9 cellular contexts compared by ENCODE assay signal in the genomic region with DNA sequence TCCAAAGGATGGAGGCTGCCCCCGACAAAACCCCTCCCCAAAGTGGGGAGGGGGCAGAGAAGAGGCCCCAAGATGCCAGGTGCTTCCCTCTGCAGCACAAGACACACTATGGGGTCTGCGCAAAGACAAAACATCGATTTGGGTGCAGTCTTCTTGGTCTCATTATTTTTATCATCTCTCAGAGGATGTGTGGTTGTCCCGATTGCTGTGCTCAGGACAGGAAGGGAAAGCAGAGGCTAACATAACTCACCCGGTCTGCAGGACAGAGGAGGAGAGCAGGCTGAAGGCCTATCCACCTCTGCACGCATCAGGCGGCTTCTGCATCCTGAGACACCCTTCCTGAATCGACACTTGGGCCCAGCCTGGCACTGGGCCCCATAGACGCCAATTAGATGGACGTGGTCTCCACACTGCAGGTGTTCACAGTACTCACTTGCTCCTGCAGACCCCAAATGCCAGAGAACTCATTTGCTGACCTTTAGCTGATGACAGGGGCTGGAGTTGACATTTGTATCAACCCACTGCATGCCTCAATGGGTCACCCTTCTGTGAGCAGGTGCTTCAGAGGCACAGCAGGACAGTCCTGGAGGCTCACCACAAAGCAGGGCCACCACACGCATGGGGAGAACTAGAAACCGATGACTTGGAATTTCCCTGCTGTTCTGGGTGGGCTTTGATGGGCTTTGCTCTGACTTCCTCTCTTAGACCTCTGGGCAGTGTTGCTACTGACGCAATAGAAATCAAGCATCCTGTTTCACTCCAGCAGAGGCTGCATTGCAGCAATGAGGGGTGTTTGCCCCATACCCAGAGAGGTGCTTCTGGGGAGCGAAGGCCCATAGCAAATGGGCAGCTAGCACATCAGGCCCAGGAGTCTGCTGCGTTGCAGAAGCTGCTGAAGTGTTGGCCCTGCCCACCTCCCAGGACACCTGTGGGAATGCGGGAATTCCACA.
DNase-seq lines count a peak whose midpoint lies in the region; ATAC-seq and TF ChIP-seq lines count a peak whose summit lies in the region.
"Had no signal": no experiment of that assay in that cellular context is flagged by ENCODE, and none has a peak within 500 bp of the region (broad histone marks: within the 10 kb centered on the region; RNA-seq: fewer than 3 reads in every experiment).

No MANE protein-coding gene starts in this region.

- intact Hi-C loops in Right ventricle myocardium superior (cut with DNase I) (no loop called here), left ventricle myocardium superior (cut with micrococcal nuclease) (no loop called here), transverse colon (cut with DNase I; ENCODE audit: low total_unique reads) (no loop called here)

- H3K36me3 ChIP-seq in transverse colon = no peaks in the 10 kb centered on the region

- TF ChIP-seq POLR2A in Raji (IDR thresholded peaks at IDR 0.05; ENCODE audit: insufficient read depth, low read depth, low read length) (peak; percentile 39; the same call in 1 of the 2 replicates), transverse colon (IDR thresholded peaks at IDR 0.05) (no peak)

- no peaks in the 10 kb centered on the region for H3K9me3 ChIP-seq in transverse colon
- H3K9me3 ChIP-seq: body of pancreas had no signal

- TF ChIP-seq CTCF in transverse colon (IDR thresholded peaks at IDR 0.05) = no peak

- in situ Hi-C loops in transverse colon (cut with MboI; ENCODE audit: low pct_ligation_motif_present in 1 of 4, low pct_unique_long_range_greater_than_20kb in 1 of 4, low sequenced_read_pairs in 3 of 4) = no loop called here

- no peaks in the 10 kb centered on the region for H3K27me3 ChIP-seq in transverse colon
- H3K27me3 ChIP-seq: body of pancreas had no signal

- no peak overlapping the region for H3K27ac ChIP-seq in transverse colon
- H3K27ac ChIP-seq: body of pancreas had no signal

- no peak for TF ChIP-seq EP300 in transverse colon (IDR thresholded peaks at IDR 0.05; ENCODE audit: low read depth)

- ATAC-seq in Right ventricle myocardium superior (ENCODE audit: poor library complexity) (peak; percentile 25), left ventricle myocardium superior (no peak), HG02870 (IDR thresholded peaks at IDR 0.05; ENCODE audit: unreplicated experiment) (peak; percentile 62)
- ATAC-seq: body of pancreas had no signal

- H3K4me1 ChIP-seq in transverse colon = peaks cover 3 to 17% (median 10%) of the 10 kb centered on the region in 4 donors

- no peak overlapping the region for H3K4me3 ChIP-seq in transverse colon
- H3K4me3 ChIP-seq: body of pancreas had no signal

- DNase-seq in Right ventricle myocardium superior (no peak), left ventricle myocardium superior (no peak), transverse colon (peak; percentile 36), NCI-H1436 (lab: John Stamatoyannopoulos, UW) (no peak), HuH-7.5 (ENCODE audit: low spot score) (no peak)
- DNase-seq in activated effector memory CD4-positive, alpha-beta T cell treated with anti-CD3 and anti-CD28 coated beads, Interleukin-2, amount 50 U/mL, for 16 hours = no peak

- WGBS in transverse colon (ENCODE audit: low coverage in 1 of 2), 2 donors = 73 to 79% methylated on average over 3 to 15 of the region's 16 CpGs
